Comparison of ENCODE assay signal across 10 cellular contexts in the genomic region with DNA sequence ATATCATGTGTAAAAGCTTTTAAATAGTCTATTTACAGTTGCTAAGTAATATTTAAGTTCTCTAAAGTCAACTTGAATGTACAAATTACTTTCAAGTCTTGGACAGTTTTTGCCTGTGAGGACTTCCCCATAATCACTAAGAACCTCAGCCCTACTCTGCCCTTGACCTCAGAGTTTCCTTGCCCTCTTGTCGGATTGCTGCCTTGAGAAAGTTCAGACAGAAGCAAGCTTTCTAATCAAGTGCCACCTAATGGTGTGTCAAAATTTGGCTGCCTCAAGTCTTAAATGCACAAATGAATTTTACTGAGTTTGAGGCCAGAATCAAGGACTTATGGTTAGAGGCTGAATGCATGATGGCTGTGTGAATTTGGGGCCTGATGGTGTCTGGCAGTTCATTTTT.
DNase-seq lines count a peak whose midpoint lies in the region; ATAC-seq and TF ChIP-seq lines count a peak whose summit lies in the region.
"Had no signal": no experiment of that assay in that cellular context is flagged by ENCODE, and none has a peak within 500 bp of the region (broad histone marks: within the 10 kb centered on the region; RNA-seq: fewer than 3 reads in every experiment).

No MANE protein-coding gene starts in this region.

- H3K4me1 Mint-ChIP-seq in T-helper 17 cell (peaks cover 14% of the 10 kb centered on the region), memory B cell (peaks cover 18% of the 10 kb centered on the region)

- TF ChIP-seq CTCF in GM12872 (IDR thresholded peaks at IDR 0.05; ENCODE audit: insufficient read depth, low read depth, low read length) (peak; percentile 39; the same call in 2 of the 3 replicates), HL-60 (IDR thresholded peaks at IDR 0.05; ENCODE audit: insufficient read depth, low read length) (no peak), thyroid gland (IDR thresholded peaks at IDR 0.05) (no peak)

- H3K4me3 ChIP-seq in HL-60 (replicated peaks; ENCODE audit: insufficient read depth, low read length) (no peak overlapping the region), thyroid gland (replicated peaks in 1 of 3) (no peak overlapping the region)
- H3K4me3 ChIP-seq: adrenal gland had no signal

- intact Hi-C loops in thyroid gland (cut with DNase I), result no loop called here

- no peaks in the 10 kb centered on the region for H3K36me3 ChIP-seq in thyroid gland
- H3K36me3 ChIP-seq: adrenal gland had no signal

- H3K27ac ChIP-seq in HL-60 (replicated peaks) (peak overlapping the region; percentile 86), thyroid gland (no peak overlapping the region)
- H3K27ac ChIP-seq: adrenal gland had no signal

- H3K27me3 Mint-ChIP-seq in T-helper 17 cell (no peaks in the 10 kb centered on the region), memory B cell (no peaks in the 10 kb centered on the region)
- H3K27me3 Mint-ChIP-seq: activated CD4-positive, alpha-beta T cell treated with anti-CD3 and anti-CD28 coated beads for 36 hours had no signal

- no peak overlapping the region for H3K4me3 Mint-ChIP-seq in T-helper 17 cell
- H3K4me3 Mint-ChIP-seq in memory B cell, result no peak overlapping the region
- H3K4me3 Mint-ChIP-seq: activated CD4-positive, alpha-beta T cell treated with anti-CD3 and anti-CD28 coated beads for 36 hours had no signal

- DNase-seq in HL-60 (ENCODE audit: low read depth in 1 of 2, low spot score in 1 of 2) (peak in 1 of 2 experiments; percentile 79), T-helper 17 cell (no peak), memory B cell (ENCODE audit: low spot score in 2 of 2) (no peak), thyroid gland (no peak), NCI-H2107 (lab: John Stamatoyannopoulos, UW) (no peak), NCI-H748 treated with DMSO at 0.1 percent for 48 hours (lab: John Stamatoyannopoulos, UW) (no peak)
- DNase-seq: activated CD4-positive, alpha-beta T cell treated with anti-CD3 and anti-CD28 coated beads for 36 hours had no signal

- no peaks in the 10 kb centered on the region for H3K9me3 ChIP-seq in T-helper 17 cell (ENCODE audit: control insufficient read depth, low read length, poor library complexity, severe bottlenecking)
- no peaks in the 10 kb centered on the region for H3K9me3 ChIP-seq in thyroid gland
- H3K9me3 ChIP-seq: adrenal gland had no signal

- TF ChIP-seq POLR2A in thyroid gland (IDR thresholded peaks at IDR 0.05), result no peak

- ATAC-seq in T-helper 17 cell (no peak), memory B cell (ENCODE audit: low read depth) (peak; percentile 38), GM21576 (IDR thresholded peaks at IDR 0.05; ENCODE audit: unreplicated experiment) (no peak)

- peaks cover 4% of the 10 kb centered on the region for H3K9me3 Mint-ChIP-seq in memory B cell

- H3K27ac Mint-ChIP-seq in T-helper 17 cell, result peak overlapping the region; percentile 32
- H3K27ac Mint-ChIP-seq in memory B cell, result peak overlapping the region; percentile 16
- H3K27ac Mint-ChIP-seq: activated CD4-positive, alpha-beta T cell treated with anti-CD3 and anti-CD28 coated beads for 36 hours had no signal

- no peaks in the 10 kb centered on the region for H3K36me3 Mint-ChIP-seq in T-helper 17 cell (ENCODE audit: low read depth)
- no peaks in the 10 kb centered on the region for H3K36me3 Mint-ChIP-seq in memory B cell

- H3K27me3 ChIP-seq in HL-60 (ENCODE audit: insufficient read depth, poor library complexity, severe bottlenecking) (no peaks in the 10 kb centered on the region), thyroid gland (no peaks in the 10 kb centered on the region)
- H3K27me3 ChIP-seq: adrenal gland had no signal

- no peaks in the 10 kb centered on the region for H3K4me1 ChIP-seq in thyroid gland
- H3K4me1 ChIP-seq: adrenal gland had no signal

- WGBS in thyroid gland, 2 donors, result 58 to 75% methylated on average over 1 of the region's 1 CpG
